Comparison of ENCODE assay signal across 13 cellular contexts in genomic region chr12:116236986-116237385, GRCh38. TPM values are rescaled to one million over a fixed set of nuclear protein-coding genes. Genes with fewer than 3 reads are reported as not detected.
DNase-seq lines count a peak whose midpoint lies in the region; ATAC-seq and TF ChIP-seq lines count a peak whose summit lies in the region.
"Had no signal": no experiment of that assay in that cellular context is flagged by ENCODE, and none has a peak within 500 bp of the region (broad histone marks: within the 10 kb centered on the region; RNA-seq: fewer than 3 reads in every experiment).

No MANE protein-coding gene starts in this region.

- H3K9me3 ChIP-seq in right atrium auricular region (no peaks in the 10 kb centered on the region), WERI-Rb-1 (ENCODE audit: severe bottlenecking) (no peaks in the 10 kb centered on the region)

- H3K27me3 ChIP-seq in right atrium auricular region, result no peaks in the 10 kb centered on the region
- H3K27me3 ChIP-seq in WERI-Rb-1 (ENCODE audit: insufficient read depth, low read depth, severe bottlenecking), result no peaks in the 10 kb centered on the region
- H3K27me3 ChIP-seq: hepatocyte had no signal

- H3K27ac Mint-ChIP-seq in activated B cell treated with CpG ODN at 0.5 μM for 24 hours (peak overlapping the region; percentile 67), type B pancreatic cell (peak overlapping the region; percentile 2)

- peaks cover 47% of the 10 kb centered on the region for H3K4me1 Mint-ChIP-seq in activated B cell treated with CpG ODN at 0.5 μM for 24 hours
- H3K4me1 Mint-ChIP-seq in type B pancreatic cell (ENCODE audit: unreplicated experiment), result peaks cover 29% of the 10 kb centered on the region

- H3K9me3 Mint-ChIP-seq in activated B cell treated with CpG ODN at 0.5 μM for 24 hours (no peaks in the 10 kb centered on the region), type B pancreatic cell (no peaks in the 10 kb centered on the region)

- POLR2A ChIA-PET in activated B cell treated with CpG ODN at 0.5 μM for 24 hours (lab: Charles Lee), result no interaction called here

- no peak for DNase-seq in Right ventricle myocardium superior
- no peak for DNase-seq in right atrium auricular region (ENCODE audit: low spot score)
- DNase-seq in activated B cell treated with CpG ODN at 0.5 μM for 24 hours, result no peak
- peak; percentile 7 for DNase-seq in left kidney (ENCODE audit: low read depth, low spot score)
- no peak for DNase-seq in type B pancreatic cell (ENCODE audit: extremely low spot score, unreplicated experiment)
- no peak for DNase-seq in WERI-Rb-1
- DNase-seq: GF-D8; posterior cingulate gyrus; stimulated activated CD4-positive, alpha-beta T cell treated with anti-CD3 and anti-CD28 coated beads, Interleukin-1b, Interleukin-23, amount 100 ng/mL, for 48 hours had no signal

- peaks cover 9% of the 10 kb centered on the region for H3K36me3 Mint-ChIP-seq in activated B cell treated with CpG ODN at 0.5 μM for 24 hours (ENCODE audit: low read depth)
- no peaks in the 10 kb centered on the region for H3K36me3 Mint-ChIP-seq in type B pancreatic cell

- peak overlapping the region in 1 of 2 donors; percentile 9 for H3K27ac ChIP-seq in right atrium auricular region
- no peak overlapping the region for H3K27ac ChIP-seq in WERI-Rb-1
- H3K27ac ChIP-seq: hepatocyte had no signal

- ATAC-seq in Right ventricle myocardium superior (ENCODE audit: poor library complexity), result peak; percentile 48
- no peak for ATAC-seq in activated B cell treated with CpG ODN at 0.5 μM for 24 hours (ENCODE audit: low read depth)
- no peak for ATAC-seq in GM19351 (IDR thresholded peaks at IDR 0.05; ENCODE audit: unreplicated experiment)
- no peak for ATAC-seq in HG03457 (IDR thresholded peaks at IDR 0.05; ENCODE audit: unreplicated experiment)

- intact Hi-C loops in Right ventricle myocardium superior (cut with DNase I) (loop anchor here (10.0 kb wide), 1 partner anchor 222 kb away; no protein-coding TSS in a partner anchor), activated B cell treated with CpG ODN at 0.5 μM for 24 hours (cut with micrococcal nuclease) (loop anchor here (1.0 to 5.0 kb wide), 7 partner anchors 40 to 470 kb away; partner anchors contain the start of gene MED13L)

- TF ChIP-seq CTCF in right atrium auricular region (IDR thresholded peaks at IDR 0.05), result no peak
- no peak for TF ChIP-seq CTCF in activated B cell treated with CpG ODN at 0.5 μM for 24 hours (IDR thresholded peaks at IDR 0.05)
- no peak for TF ChIP-seq CTCF in type B pancreatic cell (conservative IDR thresholded peaks at IDR 0.05)
- no peak for TF ChIP-seq CTCF in WERI-Rb-1 (IDR thresholded peaks at IDR 0.05; ENCODE audit: low read depth, low read length)

- CTCF ChIA-PET in activated B cell treated with CpG ODN at 0.5 μM for 24 hours (lab: Charles Lee), result interaction anchor here (0.8 to 3.7 kb wide), 12 partner anchors 11 to 472 kb away, joined by 4 to 24 read pairs (median 10); partner anchors contain the start of gene MAP1LC3B2

- H3K36me3 ChIP-seq in right atrium auricular region (no peaks in the 10 kb centered on the region), WERI-Rb-1 (no peaks in the 10 kb centered on the region)

- H3K27me3 Mint-ChIP-seq in activated B cell treated with CpG ODN at 0.5 μM for 24 hours, result no peaks in the 10 kb centered on the region
- H3K27me3 Mint-ChIP-seq in type B pancreatic cell, result no peaks in the 10 kb centered on the region

- peaks cover 0 to 25% of the 10 kb centered on the region in 2 donors for H3K4me1 ChIP-seq in right atrium auricular region

- H3K4me3 Mint-ChIP-seq in activated B cell treated with CpG ODN at 0.5 μM for 24 hours (no peak overlapping the region), type B pancreatic cell (no peak overlapping the region)

- no peak overlapping the region for H3K4me3 ChIP-seq in right atrium auricular region
- H3K4me3 ChIP-seq in WERI-Rb-1 (ENCODE audit: low read depth, low read length), result no peak overlapping the region
- H3K4me3 ChIP-seq: hepatocyte, lung had no signal

RNA-seq across cellular contexts. Expression of gene MED13L, which starts 40.5 kb away (rescaled TPM):
- total RNA-seq in Right ventricle myocardium superior, result 57.7 TPM
- 10 to 100 TPM; 55.0 to 64.1 TPM for total RNA-seq in right atrium auricular region
- 164 and 183 TPM in 2 replicates for total RNA-seq in activated B cell treated with CpG ODN at 0.5 μM for 24 hours
- total RNA-seq in type B pancreatic cell (ENCODE audit: low replicate concordance), result 87.8 and 97.7 TPM in 2 replicates
